Comparison of ENCODE assay signal across 1 cellular context in genomic region chr3:154323921-154324738, GRCh38.
TF ChIP-seq lines count a peak whose summit lies in the region.

A gene with protein sequence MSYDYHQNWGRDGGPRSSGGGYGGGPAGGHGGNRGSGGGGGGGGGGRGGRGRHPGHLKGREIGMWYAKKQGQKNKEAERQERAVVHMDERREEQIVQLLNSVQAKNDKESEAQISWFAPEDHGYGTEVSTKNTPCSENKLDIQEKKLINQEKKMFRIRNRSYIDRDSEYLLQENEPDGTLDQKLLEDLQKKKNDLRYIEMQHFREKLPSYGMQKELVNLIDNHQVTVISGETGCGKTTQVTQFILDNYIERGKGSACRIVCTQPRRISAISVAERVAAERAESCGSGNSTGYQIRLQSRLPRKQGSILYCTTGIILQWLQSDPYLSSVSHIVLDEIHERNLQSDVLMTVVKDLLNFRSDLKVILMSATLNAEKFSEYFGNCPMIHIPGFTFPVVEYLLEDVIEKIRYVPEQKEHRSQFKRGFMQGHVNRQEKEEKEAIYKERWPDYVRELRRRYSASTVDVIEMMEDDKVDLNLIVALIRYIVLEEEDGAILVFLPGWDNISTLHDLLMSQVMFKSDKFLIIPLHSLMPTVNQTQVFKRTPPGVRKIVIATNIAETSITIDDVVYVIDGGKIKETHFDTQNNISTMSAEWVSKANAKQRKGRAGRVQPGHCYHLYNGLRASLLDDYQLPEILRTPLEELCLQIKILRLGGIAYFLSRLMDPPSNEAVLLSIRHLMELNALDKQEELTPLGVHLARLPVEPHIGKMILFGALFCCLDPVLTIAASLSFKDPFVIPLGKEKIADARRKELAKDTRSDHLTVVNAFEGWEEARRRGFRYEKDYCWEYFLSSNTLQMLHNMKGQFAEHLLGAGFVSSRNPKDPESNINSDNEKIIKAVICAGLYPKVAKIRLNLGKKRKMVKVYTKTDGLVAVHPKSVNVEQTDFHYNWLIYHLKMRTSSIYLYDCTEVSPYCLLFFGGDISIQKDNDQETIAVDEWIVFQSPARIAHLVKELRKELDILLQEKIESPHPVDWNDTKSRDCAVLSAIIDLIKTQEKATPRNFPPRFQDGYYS (minus strand): TSS chr3:154324487. CDS start chr3:154324416, 71 bp downstream.

TF ChIP-seq in SK-N-SH treated with all-trans-retinoic acid at 6 μM for 48 hours, 23 proteins besides CTCF, POLR2A, EP300 and RAD21 (continued from another document):
- TF ChIP-seq, protein P1, sequence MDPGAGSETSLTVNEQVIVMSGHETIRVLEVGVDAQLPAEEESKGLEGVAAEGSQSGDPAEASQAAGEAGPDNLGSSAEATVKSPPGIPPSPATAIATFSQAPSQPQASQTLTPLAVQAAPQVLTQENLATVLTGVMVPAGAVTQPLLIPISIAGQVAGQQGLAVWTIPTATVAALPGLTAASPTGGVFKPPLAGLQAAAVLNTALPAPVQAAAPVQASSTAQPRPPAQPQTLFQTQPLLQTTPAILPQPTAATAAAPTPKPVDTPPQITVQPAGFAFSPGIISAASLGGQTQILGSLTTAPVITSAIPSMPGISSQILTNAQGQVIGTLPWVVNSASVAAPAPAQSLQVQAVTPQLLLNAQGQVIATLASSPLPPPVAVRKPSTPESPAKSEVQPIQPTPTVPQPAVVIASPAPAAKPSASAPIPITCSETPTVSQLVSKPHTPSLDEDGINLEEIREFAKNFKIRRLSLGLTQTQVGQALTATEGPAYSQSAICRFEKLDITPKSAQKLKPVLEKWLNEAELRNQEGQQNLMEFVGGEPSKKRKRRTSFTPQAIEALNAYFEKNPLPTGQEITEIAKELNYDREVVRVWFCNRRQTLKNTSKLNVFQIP (CRISPR knock-in tag; IDR thresholded peaks at IDR 0.05; ENCODE audit: borderline replicate concordance, low read depth): no peak
- TF ChIP-seq RARB (CRISPR knock-in tag; IDR thresholded peaks at IDR 0.05): no peak
- no peak for TF ChIP-seq ZFP3 (CRISPR knock-in tag; IDR thresholded peaks at IDR 0.05)
- no peak for TF ChIP-seq SNAI2 (CRISPR knock-in tag; IDR thresholded peaks at IDR 0.05)
- no peak for TF ChIP-seq ESRRG (CRISPR knock-in tag; IDR thresholded peaks at IDR 0.05)
- TF ChIP-seq TOX (CRISPR knock-in tag; IDR thresholded peaks at IDR 0.05; ENCODE audit: borderline replicate concordance): no peak
- no peak for TF ChIP-seq ZC3H10 (CRISPR knock-in tag; IDR thresholded peaks at IDR 0.05)
- TF ChIP-seq, protein P2, sequence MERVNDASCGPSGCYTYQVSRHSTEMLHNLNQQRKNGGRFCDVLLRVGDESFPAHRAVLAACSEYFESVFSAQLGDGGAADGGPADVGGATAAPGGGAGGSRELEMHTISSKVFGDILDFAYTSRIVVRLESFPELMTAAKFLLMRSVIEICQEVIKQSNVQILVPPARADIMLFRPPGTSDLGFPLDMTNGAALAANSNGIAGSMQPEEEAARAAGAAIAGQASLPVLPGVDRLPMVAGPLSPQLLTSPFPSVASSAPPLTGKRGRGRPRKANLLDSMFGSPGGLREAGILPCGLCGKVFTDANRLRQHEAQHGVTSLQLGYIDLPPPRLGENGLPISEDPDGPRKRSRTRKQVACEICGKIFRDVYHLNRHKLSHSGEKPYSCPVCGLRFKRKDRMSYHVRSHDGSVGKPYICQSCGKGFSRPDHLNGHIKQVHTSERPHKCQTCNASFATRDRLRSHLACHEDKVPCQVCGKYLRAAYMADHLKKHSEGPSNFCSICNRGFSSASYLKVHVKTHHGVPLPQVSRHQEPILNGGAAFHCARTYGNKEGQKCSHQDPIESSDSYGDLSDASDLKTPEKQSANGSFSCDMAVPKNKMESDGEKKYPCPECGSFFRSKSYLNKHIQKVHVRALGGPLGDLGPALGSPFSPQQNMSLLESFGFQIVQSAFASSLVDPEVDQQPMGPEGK (CRISPR knock-in tag; IDR thresholded peaks at IDR 0.05; ENCODE audit: borderline replicate concordance): no peak
